26 cellular contexts compared by ENCODE assay signal in the genomic region with DNA sequence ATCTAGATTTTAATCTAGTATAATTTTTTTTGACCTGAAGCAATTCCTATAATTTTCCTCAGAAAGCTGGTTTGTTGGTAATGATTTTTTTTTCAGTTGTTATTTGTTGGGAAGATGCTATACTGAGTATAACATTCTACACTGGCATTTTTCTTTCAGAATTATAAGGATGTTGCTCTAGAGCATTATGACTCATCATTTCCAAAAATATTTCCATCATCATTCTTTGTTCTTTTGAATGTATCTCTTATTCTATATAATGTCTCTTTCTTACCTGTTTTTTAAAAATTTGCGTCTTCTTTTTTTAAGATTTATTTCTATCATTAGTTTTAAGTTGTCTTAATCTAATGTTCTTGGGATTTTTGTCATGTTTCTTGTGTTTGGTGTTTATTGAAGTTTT.
"Had no signal": no experiment of that assay in that cellular context is flagged by ENCODE, and none has a peak within 500 bp of the region (broad histone marks: within the 10 kb centered on the region; RNA-seq: fewer than 3 reads in every experiment).

No MANE protein-coding gene starts in this region.

- H3K4me3 Mint-ChIP-seq: mesothelial cell of epicardium had no signal

- H3K4me3 ChIP-seq: coronary artery, dorsolateral prefrontal cortex, esophagus squamous epithelium, gastrocnemius medialis, heart right ventricle, left lung, lower lobe of right lung, mucosa of descending colon had no signal

- FAIRE-seq: colon, islet of Langerhans, keratinocyte had no signal

- H3K9me3 ChIP-seq: gastrocnemius medialis, lower lobe of right lung had no signal

- ATAC-seq: esophagus mucosa, gastrocnemius medialis, heart right ventricle, left cardiac atrium, left lung, left ventricle myocardium superior, lower lobe of right lung, mucosa of descending colon had no signal

- H3K4me1 Mint-ChIP-seq: mesothelial cell of epicardium had no signal

- H3K27ac ChIP-seq: coronary artery, dorsolateral prefrontal cortex, epithelial cell of prostate, esophagus squamous epithelium, gastrocnemius medialis, heart right ventricle, left lung, lower lobe of right lung had no signal

- H3K4me1 ChIP-seq: esophagus squamous epithelium, gastrocnemius medialis, heart right ventricle, left lung, lower lobe of right lung had no signal

- H3K27ac Mint-ChIP-seq: mesothelial cell of epicardium had no signal

- H3K36me3 Mint-ChIP-seq: mesothelial cell of epicardium had no signal

- H3K27me3 ChIP-seq: dorsolateral prefrontal cortex, esophagus squamous epithelium, gastrocnemius medialis, heart right ventricle, left lung had no signal

- H3K36me3 ChIP-seq: esophagus squamous epithelium, gastrocnemius medialis, heart right ventricle, left lung, lower lobe of right lung had no signal

- DNase-seq: dermis blood vessel endothelial cell; dorsolateral prefrontal cortex; effector CD4-positive, alpha-beta T cell; effector memory CD4-positive, alpha-beta T cell; erythroblast; esophagus squamous epithelium; foreskin fibroblast; foreskin melanocyte; gastrocnemius medialis; glutamatergic neuron; head of caudate nucleus; heart right ventricle; hippocampal formation; left cardiac atrium; left lung; left ventricle myocardium superior; lower lobe of right lung; mesenchymal stem cell; mucosa of descending colon had no signal
